In genomic region chr5:177134653-177135225, GRCh38 we compare ENCODE assay signal across 8 cellular contexts. TPM values are rescaled to one million over a fixed set of nuclear protein-coding genes. Genes with fewer than 3 reads are reported as not detected.
DNase-seq lines count a peak whose midpoint lies in the region; ATAC-seq and TF ChIP-seq lines count a peak whose summit lies in the region.

No MANE protein-coding gene starts in this region.

- H2BK15ac ChIP-seq in H9 (ENCODE audit: low read depth, low read length): no peak overlapping the region

- peak overlapping the region; percentile 91 for H3K9ac ChIP-seq in H9 (ENCODE audit: extremely low read depth, insufficient read length, low read length)
- H3K9ac ChIP-seq in rectal smooth muscle tissue (ENCODE audit: low read length): peak overlapping the region; percentile 7

- no peak overlapping the region for H4K8ac ChIP-seq in H9 (replicated peaks; ENCODE audit: insufficient read length, low read depth, low read length)

- H3K36me3 ChIP-seq in esophagus (ENCODE audit: control insufficient read depth in 2 of 2, insufficient read depth in 2 of 2, low read length in 1 of 2) (peaks cover 0 to 5% of the 10 kb centered on the region in 2 donors), rectal smooth muscle tissue (ENCODE audit: control insufficient read depth, insufficient read depth, low read length) (no peaks in the 10 kb centered on the region)

- peak overlapping the region; percentile 68 to 74 for H3K4me3 ChIP-seq in esophagus (ENCODE audit: low read depth in 1 of 2, low read length in 2 of 2)
- peak overlapping the region; percentile 84 for H3K4me3 ChIP-seq in rectal smooth muscle tissue (ENCODE audit: low read length)

- H4K5ac ChIP-seq in H9 (ENCODE audit: insufficient read length, low read depth, low read length): no peak overlapping the region

- H3K4ac ChIP-seq in H9 (ENCODE audit: low read depth, low read length): no peak overlapping the region

- H3K27me3 ChIP-seq in H9 (ENCODE audit: insufficient read depth, low read length) (no peaks in the 10 kb centered on the region), esophagus (ENCODE audit: control insufficient read depth in 1 of 2, insufficient read depth in 2 of 2, low read length in 2 of 2) (no peaks in the 10 kb centered on the region), rectal smooth muscle tissue (ENCODE audit: control insufficient read depth, insufficient read depth, low read length) (no peaks in the 10 kb centered on the region)

- H3T11ph ChIP-seq in H9 (ENCODE audit: low read length): no peak overlapping the region

- peak overlapping the region; percentile 96 to 99 (median 97) for H3K27ac Mint-ChIP-seq in H9

- no peaks in the 10 kb centered on the region for H3K9me3 Mint-ChIP-seq in H9

- peak overlapping the region; percentile 82 to 91 for H3K4me3 Mint-ChIP-seq in H9

- peaks cover 40% of the 10 kb centered on the region; the same call in 1 of the 2 replicates for H3K79me2 ChIP-seq in H9 (ENCODE audit: insufficient read depth, low read length)

- no peak overlapping the region for H3K27ac ChIP-seq in H9 (ENCODE audit: insufficient read length, low read depth, low read length)
- H3K27ac ChIP-seq in esophagus (ENCODE audit: low read depth in 2 of 2, low read length in 1 of 2): peak overlapping the region; percentile 88 to 94
- H3K27ac ChIP-seq in rectal smooth muscle tissue (ENCODE audit: low read depth, low read length): peak overlapping the region; percentile 87

- no peak overlapping the region for H2BK120ac ChIP-seq in H9 (ENCODE audit: low read depth, low read length, poor library complexity, severe bottlenecking)

- peaks cover 18% of the 10 kb centered on the region for H3K23me2 ChIP-seq in H9 (ENCODE audit: insufficient read length, low read depth, low read length, poor library complexity, severe bottlenecking)

- no peak overlapping the region for H2BK12ac ChIP-seq in H9 (ENCODE audit: insufficient read length, low read depth, low read length)

- peaks cover 34 to 43% of the 10 kb centered on the region in 2 experiments for H3K4me1 Mint-ChIP-seq in H9

- H2AK5ac ChIP-seq in H9 (ENCODE audit: insufficient read length, low read length): no peak overlapping the region

- WGBS in H9 (ENCODE audit: extremely low coverage, insufficient read length, low lambda C conversion rate): no CpG with 5 or more reads among the region's 13 CpGs
- WGBS in esophagus, 2 donors: 10 to 11% methylated on average over 13 of the region's 13 CpGs

- no peak overlapping the region for H2BK20ac ChIP-seq in H9 (ENCODE audit: low read depth, low read length, poor library complexity, severe bottlenecking)

- H3K27me3 Mint-ChIP-seq in H9 (ENCODE audit: low read depth): no peaks in the 10 kb centered on the region

- DNase-seq in H9 (no peak), RPMI8226 (peak; percentile 29), LoVo (ENCODE audit: low spot score) (no peak)
- no peak for DNase-seq in stimulated activated CD4-positive, alpha-beta T cell treated with anti-CD3 and anti-CD28 coated beads, Interleukin-12 subunit alpha, Interleukin-12 subunit beta, amount 100 ng/mL, for 4 hours

- peaks cover 16% of the 10 kb centered on the region for H3K4me1 ChIP-seq in H9 (ENCODE audit: insufficient read depth, low read length)
- H3K4me1 ChIP-seq in esophagus (ENCODE audit: control insufficient read depth in 2 of 2, insufficient read depth in 2 of 2, low read length in 1 of 2): peaks cover 0 to 9% of the 10 kb centered on the region in 2 donors
- peaks cover 29% of the 10 kb centered on the region for H3K4me1 ChIP-seq in rectal smooth muscle tissue (ENCODE audit: control insufficient read depth, insufficient read depth, low read length)

- no peak overlapping the region for H3K23ac ChIP-seq in H9 (ENCODE audit: insufficient read length, low read depth, low read length)

- peak overlapping the region; percentile 59 for H3K4me2 ChIP-seq in H9 (ENCODE audit: insufficient read depth, insufficient read length, low read length)

- no peaks in the 10 kb centered on the region for H3K79me1 ChIP-seq in H9 (ENCODE audit: insufficient read depth, low read depth, low read length, poor library complexity, severe bottlenecking)

- H2BK5ac ChIP-seq in H9 (ENCODE audit: insufficient read length, low read length): no peak overlapping the region

- H3K9me3 ChIP-seq in H9 (ENCODE audit: control insufficient read depth, low read depth, low read length): no peaks in the 10 kb centered on the region
- no peaks in the 10 kb centered on the region for H3K9me3 ChIP-seq in esophagus (ENCODE audit: control insufficient read depth in 2 of 2, insufficient read depth in 1 of 2, low read depth in 1 of 2, low read length in 1 of 2)

- H3K14ac ChIP-seq in H9 (ENCODE audit: insufficient read depth, low read length): peak overlapping the region; percentile 77

- peak overlapping the region; percentile 6 for H4K91ac ChIP-seq in H9 (ENCODE audit: insufficient read length, low read depth, low read length)

- no peak for ATAC-seq in HG03039 (IDR thresholded peaks at IDR 0.05; ENCODE audit: unreplicated experiment)
- no peak for ATAC-seq in GM18502 (IDR thresholded peaks at IDR 0.05; ENCODE audit: poor library complexity, unreplicated experiment)

- peaks cover 29 to 50% (median 49%) of the 10 kb centered on the region in 3 experiments for H3K36me3 Mint-ChIP-seq in H9 (ENCODE audit: insufficient read depth in 1 of 3, low read depth in 3 of 3)

- H3K56ac ChIP-seq in H9 (ENCODE audit: insufficient read length, low read depth, low read length): no peak overlapping the region

- no peak overlapping the region for H3K18ac ChIP-seq in H9 (ENCODE audit: insufficient read length, low read depth, low read length)

- H4K20me1 ChIP-seq in H9 (ENCODE audit: control insufficient read depth, insufficient read depth, insufficient read length): no peaks in the 10 kb centered on the region

- no peak overlapping the region for H2AFZ ChIP-seq in H9 (ENCODE audit: low read length)

- no peak for TF ChIP-seq CTCF in H9 (conservative IDR thresholded peaks at IDR 0.05)

RNA-seq across cellular contexts. Expression of gene NSD1, which starts 1.2 kb away (rescaled TPM):
- 197 and 213 TPM in 2 replicates for total RNA-seq in H9 (2021)
- 1 to 10 TPM; 7.4 to 8.7 TPM for polyA plus RNA-seq in esophagus

RNA-seq across cellular contexts. Expression of gene FGFR4, which starts 48.0 kb away (rescaled TPM):
- total RNA-seq in H9 (2021): 52.8 and 56.3 TPM in 2 replicates
- polyA plus RNA-seq in esophagus: 1 to 10 TPM; 1.3 to 1.4 TPM
